ENCODE assay signal across 32 cellular contexts in the genomic region with DNA sequence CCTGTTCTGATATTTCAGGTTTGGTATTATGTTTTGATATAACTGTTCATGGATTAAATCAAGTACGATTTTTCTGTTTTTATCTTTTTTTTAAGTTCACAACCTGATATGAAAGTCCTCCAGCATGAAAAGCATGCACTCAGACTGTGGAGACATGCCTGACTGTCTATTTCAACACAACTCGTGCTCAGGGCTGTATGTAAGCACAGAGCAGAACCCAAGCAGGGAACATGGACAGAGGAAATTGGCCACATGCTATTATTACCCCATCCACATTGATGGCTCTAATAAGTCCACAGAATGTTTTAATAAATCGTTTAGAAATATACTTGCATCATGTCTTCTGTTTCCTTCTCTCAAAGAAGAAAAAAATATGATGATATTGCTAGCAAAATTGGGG.
"Had no signal": no experiment of that assay in that cellular context is flagged by ENCODE, and none has a peak within 500 bp of the region (broad histone marks: within the 10 kb centered on the region; RNA-seq: fewer than 3 reads in every experiment).

No MANE protein-coding gene starts in this region.

- ATAC-seq: activated CD8-positive, alpha-beta memory T cell treated with anti-CD3 and anti-CD28 coated beads, Interleukin-2, amount 10 ng/mL, durations not matched to agents 7 days and 5 days; K562 had no signal

- H3K27ac ChIP-seq: ascending aorta, breast epithelium, PC-9, RWPE1, SJCRH30, SK-N-MC, WERI-Rb-1 had no signal

- H3K4me1 Mint-ChIP-seq: activated CD4-positive, alpha-beta memory T cell treated with anti-CD3 and anti-CD28 coated beads, Interleukin-2, amount 10 ng/mL, durations not matched to agents 7 days and 5 days; activated CD8-positive, alpha-beta memory T cell treated with anti-CD3 and anti-CD28 coated beads, Interleukin-2, amount 10 ng/mL, durations not matched to agents 7 days and 5 days; activated naive CD8-positive, alpha-beta T cell treated with anti-CD3 and anti-CD28 coated beads for 36 hours had no signal

- H3K27me3 ChIP-seq: ascending aorta, breast epithelium, SJCRH30 had no signal

- H3K27ac Mint-ChIP-seq: activated CD4-positive, alpha-beta memory T cell treated with anti-CD3 and anti-CD28 coated beads, Interleukin-2, amount 10 ng/mL, durations not matched to agents 7 days and 5 days; activated CD8-positive, alpha-beta memory T cell treated with anti-CD3 and anti-CD28 coated beads, Interleukin-2, amount 10 ng/mL, durations not matched to agents 7 days and 5 days; activated naive CD8-positive, alpha-beta T cell treated with anti-CD3 and anti-CD28 coated beads for 36 hours had no signal

- H3K4me1 ChIP-seq: ascending aorta, breast epithelium, SJCRH30 had no signal

- H3K36me3 ChIP-seq: ascending aorta, breast epithelium, SJCRH30, WERI-Rb-1 had no signal

- H3K4me3 ChIP-seq: ascending aorta, breast epithelium, K562, PC-9, SJCRH30, SK-N-MC had no signal

- H3K27me3 Mint-ChIP-seq: activated CD4-positive, alpha-beta memory T cell treated with anti-CD3 and anti-CD28 coated beads, Interleukin-2, amount 10 ng/mL, durations not matched to agents 7 days and 5 days; activated CD8-positive, alpha-beta memory T cell treated with anti-CD3 and anti-CD28 coated beads, Interleukin-2, amount 10 ng/mL, durations not matched to agents 7 days and 5 days; activated naive CD8-positive, alpha-beta T cell treated with anti-CD3 and anti-CD28 coated beads for 36 hours had no signal

- H3K4me3 Mint-ChIP-seq: activated CD4-positive, alpha-beta memory T cell treated with anti-CD3 and anti-CD28 coated beads, Interleukin-2, amount 10 ng/mL, durations not matched to agents 7 days and 5 days; activated CD8-positive, alpha-beta memory T cell treated with anti-CD3 and anti-CD28 coated beads, Interleukin-2, amount 10 ng/mL, durations not matched to agents 7 days and 5 days; activated naive CD8-positive, alpha-beta T cell treated with anti-CD3 and anti-CD28 coated beads for 36 hours had no signal

- DNase-seq: activated CD4-positive, alpha-beta memory T cell treated with anti-CD3 and anti-CD28 coated beads, Interleukin-2, amount 10 ng/mL, durations not matched to agents 7 days and 5 days; activated CD4-positive, alpha-beta T cell treated with anti-CD3 and anti-CD28 coated beads for 1 hour; activated CD4-positive, alpha-beta T cell treated with anti-CD3 and anti-CD28 coated beads for 48 hours; activated CD4-positive, CD25-positive, alpha-beta regulatory T cell; activated CD8-positive, alpha-beta memory T cell treated with anti-CD3 and anti-CD28 coated beads for 24 hours; activated CD8-positive, alpha-beta memory T cell treated with anti-CD3 and anti-CD28 coated beads, Interleukin-2, amount 10 ng/mL, durations not matched to agents 7 days and 5 days; activated CD8-positive, alpha-beta memory T cell treated with anti-CD3 and anti-CD28 coated beads, Interleukin-2, amount 50 U/mL, for 48 hours; activated effector memory CD4-positive, alpha-beta T cell treated with Interleukin-2 at 50 U/mL for 16 hours; activated naive CD4-positive, alpha-beta T cell treated with anti-CD3 and anti-CD28 coated beads, Interleukin-2, amount 50 U/mL, for 16 hours; activated naive CD8-positive, alpha-beta T cell treated with anti-CD3 and anti-CD28 coated beads for 36 hours; activated T-cell treated with anti-CD3 and anti-CD28 coated beads, Interleukin-2, amount 50 U/mL, for 48 hours; amniotic stem cell; caudate nucleus; IMR-90; NCI-H1105; NCI-H1417 treated with DMSO at 0.1 percent for 48 hours; NCI-H187 treated with DMSO at 0.1 percent for 48 hours; NCI-H2081; NCI-H2171 treated with DMSO at 0.1 percent for 48 hours; NCI-H226; NCI-H446 treated with DMSO at 0.1 percent for 48 hours; NCI-H524; PC-9; SHP77; SJCRH30; T1000; WERI-Rb-1 had no signal

- H3K36me3 Mint-ChIP-seq: activated CD8-positive, alpha-beta memory T cell treated with anti-CD3 and anti-CD28 coated beads, Interleukin-2, amount 10 ng/mL, durations not matched to agents 7 days and 5 days; activated naive CD8-positive, alpha-beta T cell treated with anti-CD3 and anti-CD28 coated beads for 36 hours had no signal

- H3K9me3 ChIP-seq: ascending aorta, SJCRH30 had no signal
